Comparison of ENCODE assay signal across 1 cellular context in genomic region chr11:65429724-65430405, GRCh38.
A peak's percentile ranks its signal among the peaks of the same experiment; 100 is the strongest.
TF ChIP-seq lines count a peak whose summit lies in the region.

No MANE protein-coding gene starts in this region.

TF ChIP-seq in K562, 482 proteins besides CTCF, POLR2A, EP300 and RAD21 (continued from another document and continues in another):
- no peak for TF ChIP-seq PREB (CRISPR knock-in tag; IDR thresholded peaks at IDR 0.05)
- no peak for TF ChIP-seq NR2C1 (IDR thresholded peaks at IDR 0.05)
- no peak; the same call in 1 of the 2 replicates for TF ChIP-seq NR2C1 (tag; IDR thresholded peaks at IDR 0.05)
- TF ChIP-seq DACH1 (IDR thresholded peaks at IDR 0.05; ENCODE audit: partially characterized antibody), result no peak
- TF ChIP-seq TEAD1 (CRISPR knock-in tag; IDR thresholded peaks at IDR 0.05), result 0 out of 4 replicates have a peak, but pooled peaks of 1 of the 2 experiments have one; percentile 21
- TF ChIP-seq L3MBTL2 (IDR thresholded peaks at IDR 0.05), result no peak
- no peak for TF ChIP-seq ETS2 (tag; IDR thresholded peaks at IDR 0.05; ENCODE audit: borderline replicate concordance, poor library complexity, severe bottlenecking)
- TF ChIP-seq NCOR1 (IDR thresholded peaks at IDR 0.05), result no peak
- TF ChIP-seq, protein P1, sequence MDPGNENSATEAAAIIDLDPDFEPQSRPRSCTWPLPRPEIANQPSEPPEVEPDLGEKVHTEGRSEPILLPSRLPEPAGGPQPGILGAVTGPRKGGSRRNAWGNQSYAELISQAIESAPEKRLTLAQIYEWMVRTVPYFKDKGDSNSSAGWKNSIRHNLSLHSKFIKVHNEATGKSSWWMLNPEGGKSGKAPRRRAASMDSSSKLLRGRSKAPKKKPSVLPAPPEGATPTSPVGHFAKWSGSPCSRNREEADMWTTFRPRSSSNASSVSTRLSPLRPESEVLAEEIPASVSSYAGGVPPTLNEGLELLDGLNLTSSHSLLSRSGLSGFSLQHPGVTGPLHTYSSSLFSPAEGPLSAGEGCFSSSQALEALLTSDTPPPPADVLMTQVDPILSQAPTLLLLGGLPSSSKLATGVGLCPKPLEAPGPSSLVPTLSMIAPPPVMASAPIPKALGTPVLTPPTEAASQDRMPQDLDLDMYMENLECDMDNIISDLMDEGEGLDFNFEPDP (CRISPR knock-in tag; IDR thresholded peaks at IDR 0.05), result 0 out of 2 replicates have a peak, but pooled peaks have one; percentile 5
- no peak for TF ChIP-seq ZNF124 (CRISPR knock-in tag; IDR thresholded peaks at IDR 0.05)
- TF ChIP-seq PURB (CRISPR knock-in tag; IDR thresholded peaks at IDR 0.05; ENCODE audit: low read depth), result no peak
- no peak for TF ChIP-seq ZNF41 (CRISPR knock-in tag; conservative IDR thresholded peaks at IDR 0.05)
- TF ChIP-seq KDM1A (IDR thresholded peaks at IDR 0.05), result no peak
- TF ChIP-seq ZNF644 (tag; IDR thresholded peaks at IDR 0.05; ENCODE audit: low read depth), result no peak
- TF ChIP-seq, protein P2, sequence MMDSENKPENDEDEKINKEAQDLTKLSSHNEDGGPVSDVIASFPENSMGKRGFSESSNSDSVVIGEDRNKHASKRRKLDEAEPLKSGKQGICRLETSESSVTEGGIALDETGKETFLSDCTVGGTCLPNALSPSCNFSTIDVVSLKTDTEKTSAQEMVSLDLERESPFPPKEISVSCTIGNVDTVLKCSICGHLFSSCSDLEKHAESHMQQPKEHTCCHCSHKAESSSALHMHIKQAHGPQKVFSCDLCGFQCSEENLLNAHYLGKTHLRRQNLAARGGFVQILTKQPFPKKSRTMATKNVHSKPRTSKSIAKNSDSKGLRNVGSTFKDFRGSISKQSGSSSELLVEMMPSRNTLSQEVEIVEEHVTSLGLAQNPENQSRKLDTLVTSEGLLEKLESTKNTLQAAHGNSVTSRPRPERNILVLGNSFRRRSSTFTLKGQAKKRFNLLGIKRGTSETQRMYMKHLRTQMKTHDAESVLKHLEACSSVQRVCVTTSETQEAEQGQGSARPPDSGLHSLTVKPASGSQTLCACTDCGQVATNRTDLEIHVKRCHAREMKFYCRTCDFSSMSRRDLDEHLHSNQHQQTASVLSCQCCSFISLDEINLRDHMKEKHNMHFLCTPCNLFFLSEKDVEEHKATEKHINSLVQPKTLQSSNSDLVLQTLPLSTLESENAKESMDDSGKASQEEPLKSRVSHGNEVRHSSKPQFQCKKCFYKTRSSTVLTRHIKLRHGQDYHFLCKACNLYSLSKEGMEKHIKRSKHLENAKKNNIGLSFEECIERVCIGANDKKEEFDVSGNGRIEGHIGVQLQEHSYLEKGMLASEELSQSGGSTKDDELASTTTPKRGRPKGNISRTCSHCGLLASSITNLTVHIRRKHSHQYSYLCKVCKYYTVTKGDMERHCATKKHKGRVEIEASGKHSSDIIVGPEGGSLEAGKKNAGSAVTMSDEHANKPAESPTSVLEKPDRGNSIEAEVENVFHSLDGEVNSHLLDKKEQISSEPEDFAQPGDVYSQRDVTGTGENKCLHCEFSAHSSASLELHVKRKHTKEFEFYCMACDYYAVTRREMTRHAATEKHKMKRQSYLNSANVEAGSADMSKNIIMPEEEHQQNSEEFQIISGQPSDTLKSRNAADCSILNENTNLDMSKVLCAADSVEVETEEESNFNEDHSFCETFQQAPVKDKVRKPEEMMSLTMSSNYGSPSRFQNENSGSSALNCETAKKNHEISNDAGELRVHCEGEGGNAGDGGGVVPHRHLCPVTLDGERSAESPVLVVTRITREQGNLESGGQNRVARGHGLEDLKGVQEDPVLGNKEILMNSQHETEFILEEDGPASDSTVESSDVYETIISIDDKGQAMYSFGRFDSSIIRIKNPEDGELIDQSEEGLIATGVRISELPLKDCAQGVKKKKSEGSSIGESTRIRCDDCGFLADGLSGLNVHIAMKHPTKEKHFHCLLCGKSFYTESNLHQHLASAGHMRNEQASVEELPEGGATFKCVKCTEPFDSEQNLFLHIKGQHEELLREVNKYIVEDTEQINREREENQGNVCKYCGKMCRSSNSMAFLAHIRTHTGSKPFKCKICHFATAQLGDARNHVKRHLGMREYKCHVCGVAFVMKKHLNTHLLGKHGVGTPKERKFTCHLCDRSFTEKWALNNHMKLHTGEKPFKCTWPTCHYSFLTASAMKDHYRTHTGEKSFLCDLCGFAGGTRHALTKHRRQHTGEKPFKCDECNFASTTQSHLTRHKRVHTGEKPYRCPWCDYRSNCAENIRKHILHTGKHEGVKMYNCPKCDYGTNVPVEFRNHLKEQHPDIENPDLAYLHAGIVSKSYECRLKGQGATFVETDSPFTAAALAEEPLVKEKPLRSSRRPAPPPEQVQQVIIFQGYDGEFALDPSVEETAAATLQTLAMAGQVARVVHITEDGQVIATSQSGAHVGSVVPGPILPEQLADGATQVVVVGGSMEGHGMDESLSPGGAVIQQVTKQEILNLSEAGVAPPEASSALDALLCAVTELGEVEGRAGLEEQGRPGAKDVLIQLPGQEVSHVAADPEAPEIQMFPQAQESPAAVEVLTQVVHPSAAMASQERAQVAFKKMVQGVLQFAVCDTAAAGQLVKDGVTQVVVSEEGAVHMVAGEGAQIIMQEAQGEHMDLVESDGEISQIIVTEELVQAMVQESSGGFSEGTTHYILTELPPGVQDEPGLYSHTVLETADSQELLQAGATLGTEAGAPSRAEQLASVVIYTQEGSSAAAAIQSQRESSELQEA (IDR thresholded peaks at IDR 0.05; ENCODE audit: low read depth), result no peak
- TF ChIP-seq MIER1 (IDR thresholded peaks at IDR 0.05; ENCODE audit: low read depth), result no peak
- no peak for TF ChIP-seq ELF2 (CRISPR knock-in tag; IDR thresholded peaks at IDR 0.05)
- no peak for TF ChIP-seq ZNF175 (CRISPR knock-in tag; IDR thresholded peaks at IDR 0.05; ENCODE audit: low read depth)
- no peak for TF ChIP-seq BCOR (IDR thresholded peaks at IDR 0.05)
- TF ChIP-seq HDGF (IDR thresholded peaks at IDR 0.05), result no peak
- no peak for TF ChIP-seq ZNF695 (CRISPR knock-in tag; IDR thresholded peaks at IDR 0.05)
- TF ChIP-seq ZNF316 (IDR thresholded peaks at IDR 0.05), result no peak
- 0 out of 4 replicates have a peak, but pooled peaks of 1 of the 2 experiments have one; percentile 18 for TF ChIP-seq TBL1XR1 (IDR thresholded peaks at IDR 0.05; ENCODE audit: low read length in 2 of 2)
- TF ChIP-seq, protein P3, sequence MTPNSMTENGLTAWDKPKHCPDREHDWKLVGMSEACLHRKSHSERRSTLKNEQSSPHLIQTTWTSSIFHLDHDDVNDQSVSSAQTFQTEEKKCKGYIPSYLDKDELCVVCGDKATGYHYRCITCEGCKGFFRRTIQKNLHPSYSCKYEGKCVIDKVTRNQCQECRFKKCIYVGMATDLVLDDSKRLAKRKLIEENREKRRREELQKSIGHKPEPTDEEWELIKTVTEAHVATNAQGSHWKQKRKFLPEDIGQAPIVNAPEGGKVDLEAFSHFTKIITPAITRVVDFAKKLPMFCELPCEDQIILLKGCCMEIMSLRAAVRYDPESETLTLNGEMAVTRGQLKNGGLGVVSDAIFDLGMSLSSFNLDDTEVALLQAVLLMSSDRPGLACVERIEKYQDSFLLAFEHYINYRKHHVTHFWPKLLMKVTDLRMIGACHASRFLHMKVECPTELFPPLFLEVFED (CRISPR knock-in tag; conservative IDR thresholded peaks at IDR 0.05), result no peak; the same call in 1 of the 2 replicates
- no peak for TF ChIP-seq DPF2 (IDR thresholded peaks at IDR 0.05)
- TF ChIP-seq ZBED1 (IDR thresholded peaks at IDR 0.05), result peak; percentile 70; the same call in 1 of the 2 replicates
- no peak for TF ChIP-seq BHLHE40 (IDR thresholded peaks at IDR 0.05; ENCODE audit: low read length)
- no peak for TF ChIP-seq ZC3H8 (IDR thresholded peaks at IDR 0.05)
- no peak for TF ChIP-seq SNAPC5 (CRISPR knock-in tag; IDR thresholded peaks at IDR 0.05)
- no peak for TF ChIP-seq CTBP1 (IDR thresholded peaks at IDR 0.05; ENCODE audit: borderline replicate concordance)
- TF ChIP-seq, protein P4, sequence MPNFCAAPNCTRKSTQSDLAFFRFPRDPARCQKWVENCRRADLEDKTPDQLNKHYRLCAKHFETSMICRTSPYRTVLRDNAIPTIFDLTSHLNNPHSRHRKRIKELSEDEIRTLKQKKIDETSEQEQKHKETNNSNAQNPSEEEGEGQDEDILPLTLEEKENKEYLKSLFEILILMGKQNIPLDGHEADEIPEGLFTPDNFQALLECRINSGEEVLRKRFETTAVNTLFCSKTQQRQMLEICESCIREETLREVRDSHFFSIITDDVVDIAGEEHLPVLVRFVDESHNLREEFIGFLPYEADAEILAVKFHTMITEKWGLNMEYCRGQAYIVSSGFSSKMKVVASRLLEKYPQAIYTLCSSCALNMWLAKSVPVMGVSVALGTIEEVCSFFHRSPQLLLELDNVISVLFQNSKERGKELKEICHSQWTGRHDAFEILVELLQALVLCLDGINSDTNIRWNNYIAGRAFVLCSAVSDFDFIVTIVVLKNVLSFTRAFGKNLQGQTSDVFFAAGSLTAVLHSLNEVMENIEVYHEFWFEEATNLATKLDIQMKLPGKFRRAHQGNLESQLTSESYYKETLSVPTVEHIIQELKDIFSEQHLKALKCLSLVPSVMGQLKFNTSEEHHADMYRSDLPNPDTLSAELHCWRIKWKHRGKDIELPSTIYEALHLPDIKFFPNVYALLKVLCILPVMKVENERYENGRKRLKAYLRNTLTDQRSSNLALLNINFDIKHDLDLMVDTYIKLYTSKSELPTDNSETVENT (CRISPR knock-in tag; IDR thresholded peaks at IDR 0.05), result 0 out of 2 replicates have a peak, but pooled peaks have one; percentile 17
- no peak for TF ChIP-seq ZNF121 (CRISPR knock-in tag; conservative IDR thresholded peaks at IDR 0.05)
- TF ChIP-seq FOXP1 (CRISPR knock-in tag; IDR thresholded peaks at IDR 0.05), result no peak
- TF ChIP-seq SP1 (CRISPR knock-in tag; IDR thresholded peaks at IDR 0.05), result no peak
- no peak for TF ChIP-seq ZNF699 (CRISPR knock-in tag; IDR thresholded peaks at IDR 0.05; ENCODE audit: insufficient replicate concordance)
- no peak for TF ChIP-seq CLOCK (CRISPR knock-in tag; IDR thresholded peaks at IDR 0.05; ENCODE audit: borderline replicate concordance)
- 0 out of 2 replicates have a peak, but pooled peaks have one; percentile 63 for TF ChIP-seq ZNF830 (CRISPR knock-in tag; IDR thresholded peaks at IDR 0.05)
- TF ChIP-seq ARID3B (CRISPR knock-in tag; IDR thresholded peaks at IDR 0.05; ENCODE audit: borderline replicate concordance), result no peak
- no peak for TF ChIP-seq ZNF707 (CRISPR knock-in tag; conservative IDR thresholded peaks at IDR 0.05)
